In the genomic region with DNA sequence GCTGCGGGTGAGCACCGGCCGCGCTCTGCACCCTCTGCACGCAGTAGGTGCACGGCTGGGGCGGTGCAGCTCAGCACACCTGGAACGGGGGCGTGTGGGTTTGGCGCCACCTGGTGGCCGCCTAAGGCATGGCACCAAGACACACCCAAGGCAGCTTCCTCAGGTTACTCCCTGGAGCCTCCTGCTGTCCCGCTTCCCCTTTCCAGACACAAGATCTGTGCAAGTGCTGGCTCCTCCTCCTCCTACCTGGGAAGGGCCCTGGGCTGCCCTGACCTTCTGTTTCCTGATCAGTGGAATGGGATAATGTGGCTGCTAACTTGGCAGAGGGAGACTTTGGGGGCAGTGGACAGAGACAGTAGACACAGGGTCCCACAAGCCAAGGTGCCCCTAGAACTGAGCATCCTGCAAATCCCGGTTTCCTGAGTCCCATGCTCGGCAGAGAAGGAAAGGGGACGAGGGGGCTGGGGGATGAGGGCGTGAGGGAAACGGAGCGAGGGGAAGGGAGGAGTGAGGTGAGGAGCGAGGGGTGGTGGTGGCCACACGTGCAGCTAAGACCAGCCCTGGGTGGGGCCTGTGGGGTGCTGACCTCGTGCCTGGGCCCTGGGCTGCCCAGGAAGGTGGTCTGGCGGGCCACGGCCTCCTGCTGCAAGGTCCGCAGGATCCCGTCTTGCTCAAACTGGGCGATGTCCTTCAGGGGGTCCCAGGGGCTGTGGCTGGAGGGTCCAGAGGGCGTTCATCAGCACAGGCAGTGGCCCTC, we compare ENCODE assay signal across 7 cellular contexts. TPM values are rescaled to one million over a fixed set of nuclear protein-coding genes. Genes with fewer than 3 reads are reported as not detected.
DNase-seq lines count a peak whose midpoint lies in the region; ATAC-seq and TF ChIP-seq lines count a peak whose summit lies in the region.

No MANE protein-coding gene starts in this region.

- DNase-seq in NCI-H82 treated with DMSO at 0.1 percent for 48 hours (lab: John Stamatoyannopoulos, UW; ENCODE audit: unreplicated experiment): peak; percentile 0
- DNase-seq in activated CD8-positive, alpha-beta memory T cell treated with anti-CD3 and anti-CD28 coated beads for 48 hours (ENCODE audit: low read depth in 2 of 3, low spot score in 2 of 3): peak; percentile 29 to 57 (median 47)
- DNase-seq in epidermal melanocyte (ENCODE audit: insufficient read length, low spot score): peak; percentile 45
- peak; percentile 52 for DNase-seq in myocyte (ENCODE audit: low read depth)
- peak; percentile 39 to 41 for DNase-seq in stimulated activated CD8-positive, alpha-beta memory T cell treated with anti-CD3 and anti-CD28 coated beads, Interleukin-7, amount 100 ng/mL, for 48 hours (ENCODE audit: extremely low read depth in 1 of 2, low read depth in 1 of 2)

- peak; percentile 99 for TF ChIP-seq CTCF in GM12873 (IDR thresholded peaks at IDR 0.05; ENCODE audit: insufficient read depth, low read depth, low read length, missing control alignments)

- peak; percentile 59 for ATAC-seq in HG03175 (IDR thresholded peaks at IDR 0.05; ENCODE audit: unreplicated experiment)

RNA-seq across cellular contexts. Expression of a gene that starts 34.8 kb away (rescaled TPM):
- 60.7 and 73.1 TPM in 2 replicates for total RNA-seq in myocyte
- 103 TPM for polyA plus RNA-seq in myocyte (2012)

Comparison
In these comparisons a context has a peak if more than half of its experiments do, and no peak if none do; other contexts are left out.
1. Peak in every context shown above with its lines: DNase-seq and ATAC-seq.
2. DNase-seq: peak in every context shown above with its lines; median percentile 52 in myocyte; 47 in activated CD8-positive, alpha-beta memory T cell treated with anti-CD3 and anti-CD28 coated beads for 48 hours; 45 in epidermal melanocyte; 40 in stimulated activated CD8-positive, alpha-beta memory T cell treated with anti-CD3 and anti-CD28 coated beads, Interleukin-7, amount 100 ng/mL, for 48 hours; 0 in NCI-H82 treated with DMSO at 0.1 percent for 48 hours.